10 cellular contexts compared by ENCODE assay signal in the genomic region with DNA sequence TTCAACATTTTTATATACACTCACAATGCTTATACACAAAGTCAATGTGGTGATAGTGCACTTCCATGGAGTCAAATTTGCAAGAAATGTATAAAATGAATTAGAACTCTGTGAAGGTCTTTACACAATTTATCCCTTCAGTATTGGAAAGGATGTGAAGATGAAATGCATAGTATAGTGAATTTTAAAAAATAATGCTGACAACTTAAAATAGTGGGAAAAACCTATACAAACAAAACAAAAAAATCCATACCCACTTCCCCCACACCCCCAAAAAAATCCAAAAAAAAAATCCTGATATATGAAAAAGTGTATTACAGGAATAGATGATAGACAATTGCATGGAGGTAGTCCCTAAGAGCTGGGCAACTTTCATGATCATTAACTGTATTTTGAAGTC.
"Had no signal": no experiment of that assay in that cellular context is flagged by ENCODE, and none has a peak within 500 bp of the region (broad histone marks: within the 10 kb centered on the region; RNA-seq: fewer than 3 reads in every experiment).

No MANE protein-coding gene starts in this region.

- H3K27ac ChIP-seq: GM23248, HL-60, KMS-11 had no signal

- ATAC-seq: HCT116 had no signal

- H3K4me1 ChIP-seq: HAP-1 had no signal

- DNase-seq: GM23248, GOT3, H7, HFFc6, Karpas-422, KBM-7 had no signal

- H2AFZ ChIP-seq: GM23248 had no signal

- H3K4me3 Mint-ChIP-seq: HFFc6 had no signal

- H3K9ac ChIP-seq: GM23248, KMS-11 had no signal

- H3K4me3 ChIP-seq: GM23248, HAP-1 had no signal

- H3K4me2 ChIP-seq: KMS-11 had no signal

- H3K36me3 ChIP-seq: HAP-1 had no signal

- H3K27ac Mint-ChIP-seq: HFFc6 had no signal

- H3K9me3 ChIP-seq: HAP-1 had no signal
